In the genomic region with DNA sequence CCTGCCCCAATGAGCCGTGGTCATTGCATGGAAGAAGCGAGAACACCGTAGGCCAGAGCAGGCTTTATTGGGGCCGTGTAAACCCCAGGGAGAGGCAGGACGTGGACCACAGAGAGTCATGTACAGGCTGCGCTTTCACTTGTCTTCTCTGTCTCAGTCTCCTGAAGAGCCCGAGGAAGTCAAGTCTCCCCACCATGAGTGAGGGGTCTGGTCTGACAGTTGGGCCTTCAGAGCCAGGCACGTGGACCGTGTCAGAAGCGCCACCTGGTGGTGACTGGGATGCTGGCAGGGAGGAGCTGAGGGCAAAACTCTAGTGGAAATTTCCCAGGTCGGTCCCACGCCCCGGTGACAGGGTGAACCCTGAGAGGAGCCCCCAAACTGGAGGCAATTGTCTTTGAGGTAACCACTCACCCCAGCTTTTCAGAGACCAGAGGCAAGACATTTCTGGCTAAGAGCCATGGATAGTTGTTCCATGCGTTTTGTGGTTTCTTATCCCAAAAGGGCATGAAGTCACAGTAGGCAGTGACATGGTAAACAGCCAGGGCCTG, we compare ENCODE assay signal across 8 cellular contexts. TPM values are rescaled to one million over a fixed set of nuclear protein-coding genes. Genes with fewer than 3 reads are reported as not detected.
A peak's percentile ranks its signal among the peaks of the same experiment; 100 is the strongest.
DNase-seq lines count a peak whose midpoint lies in the region; ATAC-seq and TF ChIP-seq lines count a peak whose summit lies in the region.

No MANE protein-coding gene starts in this region.

- no peaks in the 10 kb centered on the region for H3K27me3 Mint-ChIP-seq in CD8-positive, alpha-beta T cell (ENCODE audit: low read depth)
- H3K27me3 Mint-ChIP-seq in activated naive CD4-positive, alpha-beta T cell treated with anti-CD3 and anti-CD28 coated beads, Interleukin-2, amount 50 U/mL, for 24 hours = no peaks in the 10 kb centered on the region

- no peak overlapping the region for H3K27ac ChIP-seq in CD8-positive, alpha-beta T cell (ENCODE audit: low read depth, low read length)
- no peak overlapping the region for H3K27ac ChIP-seq in cardiac muscle cell

- H3K4me3 Mint-ChIP-seq in CD8-positive, alpha-beta T cell = no peak overlapping the region
- H3K4me3 Mint-ChIP-seq in activated naive CD4-positive, alpha-beta T cell treated with anti-CD3 and anti-CD28 coated beads, Interleukin-2, amount 50 U/mL, for 24 hours = no peak overlapping the region

- ATAC-seq in CD8-positive, alpha-beta T cell = peak; percentile 82
- ATAC-seq in HG03025 (IDR thresholded peaks at IDR 0.05; ENCODE audit: low FRiP score, unreplicated experiment) = no peak
- no peak for ATAC-seq in GM21723 (IDR thresholded peaks at IDR 0.05; ENCODE audit: unreplicated experiment)

- peaks cover 5% of the 10 kb centered on the region for H3K4me1 ChIP-seq in CD8-positive, alpha-beta T cell (ENCODE audit: insufficient read depth, low read length)
- no peaks in the 10 kb centered on the region for H3K4me1 ChIP-seq in cardiac muscle cell (ENCODE audit: low read depth)

- H3K4me1 Mint-ChIP-seq in CD8-positive, alpha-beta T cell (ENCODE audit: low read depth) = peaks cover 7% of the 10 kb centered on the region
- peaks cover 5% of the 10 kb centered on the region for H3K4me1 Mint-ChIP-seq in activated naive CD4-positive, alpha-beta T cell treated with anti-CD3 and anti-CD28 coated beads, Interleukin-2, amount 50 U/mL, for 24 hours

- peak; percentile 58 to 89 (median 79) for DNase-seq in CD8-positive, alpha-beta T cell
- DNase-seq in HK-2 (ENCODE audit: unreplicated experiment) (peak; percentile 65), SK-N-DZ (ENCODE audit: low spot score) (peak; percentile 56), cardiac muscle cell (ENCODE audit: low read depth in 1 of 2, low spot score in 1 of 2) (peak; percentile 59 to 79), retinal pigment epithelial cell (ENCODE audit: low read depth) (no peak)

- H3K36me3 Mint-ChIP-seq in CD8-positive, alpha-beta T cell = peaks cover 45% of the 10 kb centered on the region
- H3K36me3 Mint-ChIP-seq in activated naive CD4-positive, alpha-beta T cell treated with anti-CD3 and anti-CD28 coated beads, Interleukin-2, amount 50 U/mL, for 24 hours = peaks cover 3% of the 10 kb centered on the region

- H3K9me3 ChIP-seq in CD8-positive, alpha-beta T cell (ENCODE audit: low read length) = no peaks in the 10 kb centered on the region
- no peaks in the 10 kb centered on the region for H3K9me3 ChIP-seq in cardiac muscle cell (ENCODE audit: low read depth)

- peaks cover 26% of the 10 kb centered on the region for H3K36me3 ChIP-seq in CD8-positive, alpha-beta T cell (ENCODE audit: insufficient read depth, low read length)
- H3K36me3 ChIP-seq in cardiac muscle cell = peaks cover 26% of the 10 kb centered on the region

- H3K27ac Mint-ChIP-seq in CD8-positive, alpha-beta T cell = peak overlapping the region; percentile 55
- H3K27ac Mint-ChIP-seq in activated naive CD4-positive, alpha-beta T cell treated with anti-CD3 and anti-CD28 coated beads, Interleukin-2, amount 50 U/mL, for 24 hours = peak overlapping the region; percentile 55

- POLR2A ChIA-PET in CD8-positive, alpha-beta T cell (lab: Charles Lee) = interaction anchor here (0.7 to 5.4 kb wide), 8 partner anchors 13 to 297 kb away, joined by 3 to 63 read pairs (median 5); partner anchors contain the start of genes ACYP1 and DLST

- TF ChIP-seq CTCF in CD8-positive, alpha-beta T cell (IDR thresholded peaks at IDR 0.05) = peak; percentile 89
- TF ChIP-seq CTCF in cardiac muscle cell (IDR thresholded peaks at IDR 0.05; ENCODE audit: low read depth, low read length) (peak; percentile 99), retinal pigment epithelial cell (conservative IDR thresholded peaks at IDR 0.05; ENCODE audit: low read depth, low read length) (peak; percentile 98)

- intact Hi-C loops in CD8-positive, alpha-beta T cell (cut with DNase I, micrococcal nuclease) = loop anchor here (1.0 to 2.0 kb wide), 4 partner anchors 24 to 296 kb away; partner anchors contain the start of gene DLST (in 1 of the 2)

- CTCF ChIA-PET in CD8-positive, alpha-beta T cell (lab: Charles Lee) = interaction anchor here (0.6 to 19.2 kb wide), 46 partner anchors 9 to 583 kb away, joined by 3 to 725 read pairs (median 4); partner anchors contain the start of genes ACYP1, DLST, LTBP2 and PROX2

- H3K27me3 ChIP-seq in CD8-positive, alpha-beta T cell (ENCODE audit: insufficient read depth, low read length) = no peaks in the 10 kb centered on the region
- H3K27me3 ChIP-seq in cardiac muscle cell = no peaks in the 10 kb centered on the region

- H3K9me3 Mint-ChIP-seq in CD8-positive, alpha-beta T cell = no peaks in the 10 kb centered on the region
- no peaks in the 10 kb centered on the region for H3K9me3 Mint-ChIP-seq in activated naive CD4-positive, alpha-beta T cell treated with anti-CD3 and anti-CD28 coated beads, Interleukin-2, amount 50 U/mL, for 24 hours

- no peak overlapping the region for H3K4me3 ChIP-seq in CD8-positive, alpha-beta T cell (ENCODE audit: low read depth, low read length)
- no peak overlapping the region for H3K4me3 ChIP-seq in cardiac muscle cell
- H3K4me3 ChIP-seq in retinal pigment epithelial cell (ENCODE audit: low read length) = no peak overlapping the region

RNA-seq across cellular contexts. Expression of gene RPS6KL1, which starts 17.4 kb away (rescaled TPM):
- total RNA-seq in CD8-positive, alpha-beta T cell = 10 to 100 TPM in 1 of 2 experiments, 1 to 10 TPM in 1; 8.9 to 10.8 TPM
- 19.0 and 27.3 TPM in 2 replicates for polyA plus RNA-seq in SK-N-DZ (2014; cell fraction: cytosol; rRNA removed)
- 72.4 and 86.5 TPM in 2 replicates for polyA plus RNA-seq in SK-N-DZ (2014; cell fraction: nucleus; rRNA removed)
- 7.6 and 15.1 TPM in 2 replicates for total RNA-seq in cardiac muscle cell
- polyA plus RNA-seq in cardiac muscle cell = 9.3 and 9.8 TPM in 2 replicates

RNA-seq across cellular contexts. Expression of gene DLST, which starts 24.0 kb away (rescaled TPM):
- 100 to 1,000 TPM; 142 to 156 TPM for total RNA-seq in CD8-positive, alpha-beta T cell
- polyA plus RNA-seq in SK-N-DZ (2014; cell fraction: cytosol; rRNA removed) = 49.6 and 54.2 TPM in 2 replicates
- polyA plus RNA-seq in SK-N-DZ (2014; cell fraction: nucleus; rRNA removed) = 75.1 and 106 TPM in 2 replicates
- 53.2 and 63.7 TPM in 2 replicates for total RNA-seq in cardiac muscle cell
- polyA plus RNA-seq in cardiac muscle cell = 10.0 and 13.8 TPM in 2 replicates

RNA-seq across cellular contexts. Expression of gene PROX2, which starts 29.7 kb away (rescaled TPM):
- under 1 TPM; 0.31 to 0.43 TPM for total RNA-seq in CD8-positive, alpha-beta T cell
- polyA plus RNA-seq in SK-N-DZ (2014; cell fraction: cytosol; rRNA removed) = not detected in 2 replicates
- polyA plus RNA-seq in SK-N-DZ (2014; cell fraction: nucleus; rRNA removed) = not detected in 2 replicates
- total RNA-seq in cardiac muscle cell = not detected in 2 replicates
- polyA plus RNA-seq in cardiac muscle cell = 0.06 and 0.75 TPM in 2 replicates

RNA-seq across cellular contexts. Expression of gene PGF, which starts 49.7 kb away (rescaled TPM):
- under 1 TPM in 1 of 2 experiments, not detected in 1; 0.44 TPM for total RNA-seq in CD8-positive, alpha-beta T cell
- polyA plus RNA-seq in SK-N-DZ (2014; cell fraction: cytosol; rRNA removed) = 41.3 and 45.9 TPM in 2 replicates
- 19.9 and 28.4 TPM in 2 replicates for polyA plus RNA-seq in SK-N-DZ (2014; cell fraction: nucleus; rRNA removed)
- 14.2 and 18.1 TPM in 2 replicates for total RNA-seq in cardiac muscle cell
- polyA plus RNA-seq in cardiac muscle cell = 23.5 and 24.6 TPM in 2 replicates
